16 cellular contexts compared by ENCODE assay signal in the genomic region with DNA sequence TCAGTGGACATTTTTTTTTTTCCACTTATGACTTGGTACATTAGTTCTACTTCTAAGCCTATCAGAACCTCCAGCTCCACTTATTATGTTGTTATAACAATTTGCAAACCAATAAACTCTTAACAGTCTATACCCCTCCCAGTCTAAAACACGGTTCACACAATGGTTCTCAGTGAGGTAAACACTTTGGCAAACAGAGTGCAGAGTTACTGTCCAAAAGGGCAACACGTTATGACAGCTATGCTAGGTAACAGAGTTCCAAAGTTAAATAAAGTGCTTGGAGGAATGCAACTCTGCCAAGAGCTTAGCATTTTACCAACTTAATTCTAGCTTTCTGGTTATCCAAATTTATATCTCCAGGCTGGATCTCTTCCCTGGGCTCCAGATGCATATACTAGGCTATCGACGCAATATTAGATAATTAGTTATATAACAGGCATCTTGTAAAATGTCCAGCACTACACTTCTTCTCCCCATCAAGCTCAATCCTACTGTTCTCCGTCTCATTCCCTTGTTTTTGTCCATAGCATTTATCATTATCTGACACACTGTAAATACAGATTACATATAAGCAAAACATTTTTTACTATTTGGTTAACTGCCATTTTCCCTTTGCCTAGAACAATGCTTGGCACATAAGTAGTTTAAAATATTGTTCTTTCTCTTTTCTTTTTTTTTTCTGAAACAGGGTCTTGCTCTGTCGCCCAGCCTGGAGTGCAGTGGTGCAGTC. TPM values are rescaled to one million over a fixed set of nuclear protein-coding genes. Genes with fewer than 3 reads are reported as not detected.
DNase-seq lines count a peak whose midpoint lies in the region; ATAC-seq, FAIRE-seq and TF ChIP-seq lines count a peak whose summit lies in the region.
"Had no signal": no experiment of that assay in that cellular context is flagged by ENCODE, and none has a peak within 500 bp of the region (broad histone marks: within the 10 kb centered on the region; RNA-seq: fewer than 3 reads in every experiment).

No MANE protein-coding gene starts in this region.

- H3K9ac ChIP-seq in HepG2 (ENCODE audit: insufficient read depth, low read depth, low read length), result peak overlapping the region; percentile 64

- H3K36me3 ChIP-seq in HepG2 (replicated peaks in 1 of 2; ENCODE audit: control insufficient read depth in 1 of 2, insufficient read depth in 2 of 2, low read length in 2 of 2), result no peaks in the 10 kb centered on the region
- H3K36me3 ChIP-seq: BE2C, WERI-Rb-1 had no signal

- H3K9me3 Mint-ChIP-seq in activated T-helper 2 cell treated with anti-CD3 and anti-CD28 coated beads, Interferon-gamma antibody, Interleukin-2, Interleukin-4, amounts not matched to agents 10 μg/mL and 5 μg/mL and 100 μg/mL, durations not matched to agents 14 hours and 24 hours and 36 hours, result no peaks in the 10 kb centered on the region
- H3K9me3 Mint-ChIP-seq: neural crest cell had no signal

- CTCF ChIA-PET in HepG2 (lab: Yijun Ruan, JAX; ENCODE audit: low intra/inter-chr PET ratio, low total read pairs), result no interaction called here

- peak overlapping the region; percentile 65 for H3K4me3 Mint-ChIP-seq in activated T-helper 2 cell treated with anti-CD3 and anti-CD28 coated beads, Interferon-gamma antibody, Interleukin-2, Interleukin-4, amounts not matched to agents 10 μg/mL and 5 μg/mL and 100 μg/mL, durations not matched to agents 14 hours and 24 hours and 36 hours (ENCODE audit: low read depth)
- H3K4me3 Mint-ChIP-seq: neural crest cell had no signal

- BruUV-seq in HepG2 (replicated peaks; lab: Mats Ljungman, UMichigan), result no TSS peak

- TF ChIP-seq RAD21 in HepG2 (CRISPR knock-in tag; IDR thresholded peaks at IDR 0.05), result no peak; the same call in 1 of the 2 replicates

- H3K4me3 ChIP-seq in right cardiac atrium (ENCODE audit: low read length) (no peak overlapping the region), HepG2 (replicated peaks in 1 of 3; ENCODE audit: insufficient read depth in 1 of 3, low read depth in 2 of 3, low read length in 3 of 3) (peak overlapping the region; percentile 19 to 42 (median 42); a peak in 4 of 6 replicates)

- H3K36me3 Mint-ChIP-seq in activated T-helper 2 cell treated with anti-CD3 and anti-CD28 coated beads, Interferon-gamma antibody, Interleukin-2, Interleukin-4, amounts not matched to agents 10 μg/mL and 5 μg/mL and 100 μg/mL, durations not matched to agents 14 hours and 24 hours and 36 hours (ENCODE audit: low read depth), result peaks cover 62% of the 10 kb centered on the region

- POLR2A ChIA-PET in HepG2 (lab: Yijun Ruan, JAX), result interaction anchor here (0.8 to 2.1 kb wide), 6 partner anchors 10 to 25 kb away, joined by 4 to 11 read pairs (median 8); partner anchors contain the start of genes FNBP1 and GPR107

- H3K4me1 Mint-ChIP-seq in activated T-helper 2 cell treated with anti-CD3 and anti-CD28 coated beads, Interferon-gamma antibody, Interleukin-2, Interleukin-4, amounts not matched to agents 10 μg/mL and 5 μg/mL and 100 μg/mL, durations not matched to agents 14 hours and 24 hours and 36 hours (ENCODE audit: low read depth), result peaks cover 86% of the 10 kb centered on the region

- intact Hi-C loops in Right ventricle myocardium superior (cut with DNase I), result no loop called here
- intact Hi-C loops in right cardiac atrium (cut with DNase I), result no loop called here
- intact Hi-C loops in activated T-helper 2 cell treated with anti-CD3 and anti-CD28 coated beads, Interferon-gamma antibody, Interleukin-2, Interleukin-4, amounts not matched to agents 10 μg/mL and 5 μg/mL and 100 μg/mL, durations not matched to agents 14 hours and 24 hours and 36 hours (cut with micrococcal nuclease), result loop anchor here (1.0 to 2.0 kb wide), 3 partner anchors 10 to 38 kb away; no protein-coding TSS in a partner anchor
- intact Hi-C loops in HepG2 (cut with micrococcal nuclease; ENCODE audit: unreplicated experiment), result no loop called here

- no peaks in the 10 kb centered on the region for H3K27me3 Mint-ChIP-seq in activated T-helper 2 cell treated with anti-CD3 and anti-CD28 coated beads, Interferon-gamma antibody, Interleukin-2, Interleukin-4, amounts not matched to agents 10 μg/mL and 5 μg/mL and 100 μg/mL, durations not matched to agents 14 hours and 24 hours and 36 hours (ENCODE audit: low read depth)

- FAIRE-seq in HepG2 (lab: Jason Lieb, UNC), result peak; percentile 83

- H2AFZ ChIP-seq in HepG2 (ENCODE audit: low read length), result no peak overlapping the region

- no peak for DNase-seq in Right ventricle myocardium superior
- DNase-seq in right cardiac atrium, result no peak
- no peak for DNase-seq in activated T-helper 2 cell treated with anti-CD3 and anti-CD28 coated beads, Interferon-gamma antibody, Interleukin-2, Interleukin-4, amounts not matched to agents 10 μg/mL and 5 μg/mL and 100 μg/mL, durations not matched to agents 14 hours and 24 hours and 36 hours (ENCODE audit: low spot score)
- peak; percentile 93 for DNase-seq in HepG2 (ENCODE audit: low spot score)
- DNase-seq in KG1 (lab: John Stamatoyannopoulos, UW), result no peak
- DNase-seq in hepatic stellate cell (ENCODE audit: low spot score), result no peak
- no peak for DNase-seq in ACHN
- no peak for DNase-seq in KBM-7
- DNase-seq: BE2C, islet precursor cell, NCI-H187, NCI-H82, SIG-M5, WERI-Rb-1 had no signal

- H3K4me2 ChIP-seq in HepG2 (ENCODE audit: low read depth, low read length), result peak overlapping the region; percentile 82

- H3K4me1 ChIP-seq in right cardiac atrium (ENCODE audit: control insufficient read depth, insufficient read depth, low read length) (peaks cover 3% of the 10 kb centered on the region), HepG2 (ENCODE audit: insufficient read depth, low read length) (peaks cover 82% of the 10 kb centered on the region)

- no peaks in the 10 kb centered on the region for H4K20me1 ChIP-seq in HepG2 (ENCODE audit: insufficient read depth, low read length)

- H3K27me3 ChIP-seq in right cardiac atrium (ENCODE audit: control insufficient read depth, insufficient read depth) (no peaks in the 10 kb centered on the region), HepG2 (ENCODE audit: control insufficient read depth in 1 of 2, insufficient read depth in 2 of 2, low read length in 2 of 2) (no peaks in the 10 kb centered on the region)
- H3K27me3 ChIP-seq: BE2C had no signal

- in situ Hi-C loops in HepG2 (cut with HindIII; ENCODE audit: extremely low pct_ligation_motif_present, low pct_unique_long_range_greater_than_20kb) (no loop called here), ACHN (cut with HindIII; ENCODE audit: low pct_ligation_motif_present, low pct_unique_long_range_greater_than_20kb, low sequenced_read_pairs) (no loop called here), KBM-7 (cut with MboI; ENCODE audit: low pct_unique_long_range_greater_than_20kb, low sequenced_read_pairs) (no loop called here)

- peak; percentile 69 for ATAC-seq in Right ventricle myocardium superior (ENCODE audit: poor library complexity)
- ATAC-seq in right cardiac atrium, result no peak
- ATAC-seq in HepG2, result peak; percentile 99
- ATAC-seq: HCT116 had no signal

- TF ChIP-seq POLR2A in HepG2 (IDR thresholded peaks at IDR 0.05; ENCODE audit: insufficient read depth in 1 of 2, low read depth in 2 of 2, low read length in 2 of 2), result no peak

- 51% methylated on average over 6 of the region's 6 CpGs for WGBS in right cardiac atrium
- WGBS in HepG2 (ENCODE audit: low lambda C conversion rate), result 8% methylated on average over 6 of the region's 6 CpGs

- H3K79me2 ChIP-seq in HepG2 (ENCODE audit: insufficient read depth, low read length), result peaks cover 56% of the 10 kb centered on the region

- H3K9me3 ChIP-seq in right cardiac atrium (ENCODE audit: control insufficient read depth, low read length), result no peaks in the 10 kb centered on the region
- no peaks in the 10 kb centered on the region for H3K9me3 ChIP-seq in HepG2 (ENCODE audit: low read length)
- H3K9me3 ChIP-seq: BE2C had no signal

- peak overlapping the region; percentile 95 for H3K27ac Mint-ChIP-seq in activated T-helper 2 cell treated with anti-CD3 and anti-CD28 coated beads, Interferon-gamma antibody, Interleukin-2, Interleukin-4, amounts not matched to agents 10 μg/mL and 5 μg/mL and 100 μg/mL, durations not matched to agents 14 hours and 24 hours and 36 hours

- H3K27ac ChIP-seq in right cardiac atrium (ENCODE audit: low read length), result no peak overlapping the region
- peak overlapping the region; percentile 91 for H3K27ac ChIP-seq in HepG2 (ENCODE audit: extremely low read length, insufficient read depth, low read length)
- H3K27ac ChIP-seq: WERI-Rb-1 had no signal

- peak in 1 of 2 experiments; percentile 62; a peak in 1 of 4 replicates for TF ChIP-seq EP300 in HepG2 (IDR thresholded peaks at IDR 0.05; ENCODE audit: low read depth in 2 of 2, low read length in 2 of 2)
- no peak for TF ChIP-seq EP300 in HepG2 (CRISPR knock-in tag; IDR thresholded peaks at IDR 0.05; ENCODE audit: borderline replicate concordance)

- TF ChIP-seq CTCF in HepG2 (CRISPR knock-in tag; IDR thresholded peaks at IDR 0.05), result no peak

RNA-seq across cellular contexts. Expression of gene FNBP1, which starts 14.3 kb away (rescaled TPM):
- total RNA-seq in Right ventricle myocardium superior (21.5 TPM), right cardiac atrium (10 to 100 TPM; 26.2 to 27.5 (median 26.6) TPM), HepG2 (2016; rRNA removed; fragmentation: Illumina TruSeq; extraction: Trizol) (19.5 and 22.9 TPM in 2 replicates)
- polyA plus RNA-seq in right cardiac atrium (10.8 TPM), HepG2 (2011; rRNA removed) (5.2 and 5.4 TPM in 2 replicates)
- 358 and 359 TPM in 2 replicates for total RNA-seq in activated T-helper 2 cell treated with anti-CD3 and anti-CD28 coated beads, Interferon-gamma antibody, Interleukin-2, Interleukin-4, amounts not matched to agents 10 μg/mL and 5 μg/mL and 100 μg/mL, durations not matched to agents 14 hours and 24 hours and 36 hours
- total RNA-seq in HepG2 (2016; cell fraction: cytosol; rRNA removed; fragmentation: Illumina TruSeq; extraction: Trizol; ENCODE audit: low read depth), result 3.8 and 5.7 TPM in 2 replicates
- total RNA-seq in HepG2 (2016; cell fraction: insoluble cytoplasmic fraction; rRNA removed; fragmentation: Illumina TruSeq; extraction: Trizol), result 17.1 and 17.3 TPM in 2 replicates
- 10.5 and 11.1 TPM in 2 replicates for total RNA-seq in HepG2 (2016; cell fraction: membrane; rRNA removed; fragmentation: Illumina TruSeq; extraction: Trizol)
- 13.3 and 16.8 TPM in 2 replicates for total RNA-seq in HepG2 (2016; cell fraction: nucleus; rRNA removed; fragmentation: Illumina TruSeq; extraction: Trizol)
- polyA plus RNA-seq in HepG2 (2011; cell fraction: cytosol; rRNA removed), result 2.8 and 3.6 TPM in 2 replicates
- 4.9 and 7.3 TPM in 2 replicates for polyA plus RNA-seq in HepG2 (2011; cell fraction: nucleus; rRNA removed)
- polyA plus RNA-seq in HepG2 (2012), result 8.6 and 13.9 TPM in 2 replicates
- 1.9 and 2.3 TPM in 2 replicates for polyA plus RNA-seq in HepG2 (2016; cell fraction: cytosol; fragmentation: Illumina TruSeq; extraction: Trizol; ENCODE audit: low read depth)
- 13.0 and 16.7 TPM in 2 replicates for polyA plus RNA-seq in HepG2 (2016; cell fraction: insoluble cytoplasmic fraction; fragmentation: Illumina TruSeq; extraction: Trizol; ENCODE audit: low read depth)
- polyA plus RNA-seq in HepG2 (2016; cell fraction: membrane; fragmentation: Illumina TruSeq; extraction: Trizol; ENCODE audit: low read depth), result 4.3 and 5.1 TPM in 2 replicates
- 18.7 and 22.4 TPM in 2 replicates for polyA plus RNA-seq in HepG2 (2016; cell fraction: nucleus; fragmentation: Illumina TruSeq; extraction: Trizol; ENCODE audit: insufficient read depth, low read depth)
- polyA minus RNA-seq in HepG2 (2011; rRNA and poly(A)+ RNA removed; ENCODE audit: low replicate concordance), result 4.4 and 10.2 TPM in 2 replicates
- polyA minus RNA-seq in HepG2 (2011; cell fraction: cytosol; rRNA and poly(A)+ RNA removed), result 8.5 and 10.5 TPM in 2 replicates
- polyA minus RNA-seq in HepG2 (2011; cell fraction: nucleus; rRNA and poly(A)+ RNA removed), result 15.5 and 21.8 TPM in 2 replicates

RNA-seq across cellular contexts. Expression of gene GPR107, which starts 25.0 kb away (rescaled TPM):
- 20.4 TPM for total RNA-seq in Right ventricle myocardium superior
- total RNA-seq in right cardiac atrium, result 10 to 100 TPM; 23.2 to 29.5 (median 24.0) TPM
- polyA plus RNA-seq in right cardiac atrium, result 13.1 TPM
- 22.3 and 23.7 TPM in 2 replicates for total RNA-seq in activated T-helper 2 cell treated with anti-CD3 and anti-CD28 coated beads, Interferon-gamma antibody, Interleukin-2, Interleukin-4, amounts not matched to agents 10 μg/mL and 5 μg/mL and 100 μg/mL, durations not matched to agents 14 hours and 24 hours and 36 hours
- 18.7 and 22.5 TPM in 2 replicates for total RNA-seq in HepG2 (2016; rRNA removed; fragmentation: Illumina TruSeq; extraction: Trizol)
- total RNA-seq in HepG2 (2016; cell fraction: cytosol; rRNA removed; fragmentation: Illumina TruSeq; extraction: Trizol; ENCODE audit: low read depth), result 3.7 and 4.3 TPM in 2 replicates
- 13.9 and 21.4 TPM in 2 replicates for total RNA-seq in HepG2 (2016; cell fraction: insoluble cytoplasmic fraction; rRNA removed; fragmentation: Illumina TruSeq; extraction: Trizol)
- 7.6 and 8.3 TPM in 2 replicates for total RNA-seq in HepG2 (2016; cell fraction: membrane; rRNA removed; fragmentation: Illumina TruSeq; extraction: Trizol)
- 27.8 and 32.6 TPM in 2 replicates for total RNA-seq in HepG2 (2016; cell fraction: nucleus; rRNA removed; fragmentation: Illumina TruSeq; extraction: Trizol)
- 24.2 and 24.4 TPM in 2 replicates for polyA plus RNA-seq in HepG2 (2011; rRNA removed)
- 13.5 and 19.9 TPM in 2 replicates for polyA plus RNA-seq in HepG2 (2011; cell fraction: cytosol; rRNA removed)
- polyA plus RNA-seq in HepG2 (2011; cell fraction: nucleus; rRNA removed), result 19.8 and 22.3 TPM in 2 replicates
- 25.9 and 26.8 TPM in 2 replicates for polyA plus RNA-seq in HepG2 (2012)
- polyA plus RNA-seq in HepG2 (2016; cell fraction: cytosol; fragmentation: Illumina TruSeq; extraction: Trizol; ENCODE audit: low read depth), result 2.1 TPM in 2 replicates
- polyA plus RNA-seq in HepG2 (2016; cell fraction: insoluble cytoplasmic fraction; fragmentation: Illumina TruSeq; extraction: Trizol; ENCODE audit: low read depth), result 11.1 and 11.5 TPM in 2 replicates
- polyA plus RNA-seq in HepG2 (2016; cell fraction: membrane; fragmentation: Illumina TruSeq; extraction: Trizol; ENCODE audit: low read depth), result 3.9 and 4.5 TPM in 2 replicates
- polyA plus RNA-seq in HepG2 (2016; cell fraction: nucleus; fragmentation: Illumina TruSeq; extraction: Trizol; ENCODE audit: insufficient read depth, low read depth), result 35.6 and 37.5 TPM in 2 replicates
- 51.2 and 118 TPM in 2 replicates for polyA minus RNA-seq in HepG2 (2011; rRNA and poly(A)+ RNA removed; ENCODE audit: low replicate concordance)
- polyA minus RNA-seq in HepG2 (2011; cell fraction: cytosol; rRNA and poly(A)+ RNA removed), result 19.5 and 24.0 TPM in 2 replicates
- 24.8 and 26.1 TPM in 2 replicates for polyA minus RNA-seq in HepG2 (2011; cell fraction: nucleus; rRNA and poly(A)+ RNA removed)

Comparison
In these comparisons a context has a peak if more than half of its experiments do, and no peak if none do; other contexts are left out.
1. ATAC-seq: peak in Right ventricle myocardium superior (single experiment) and HepG2 (single experiment); none in right cardiac atrium (0 of 2).
2. RNA of gene FNBP1, which starts 14.3 kb away (total RNA-seq): 358 to 359 TPM in activated T-helper 2 cell treated with anti-CD3 and anti-CD28 coated beads, Interferon-gamma antibody, Interleukin-2, Interleukin-4, amounts not matched to agents 10 μg/mL and 5 μg/mL and 100 μg/mL, durations not matched to agents 14 hours and 24 hours and 36 hours; 26.2 to 27.5 TPM in right cardiac atrium, 21.5 TPM in Right ventricle myocardium superior (single experiment) and 3.8 to 22.9 TPM in HepG2; every median in the first group is over 10 times any median in the second.